Comparison of ENCODE assay signal across 8 cellular contexts in genomic region chr20:36063916-36064660, GRCh38.
DNase-seq lines count a peak whose midpoint lies in the region; ATAC-seq and TF ChIP-seq lines count a peak whose summit lies in the region.

No MANE protein-coding gene starts in this region.

- H3K9ac ChIP-seq in endodermal cell (ENCODE audit: extremely low read depth, low read length, poor library complexity, severe bottlenecking), result peak overlapping the region; percentile 41
- no peak overlapping the region for H3K9ac ChIP-seq in neural progenitor cell

- no peaks in the 10 kb centered on the region for H3K36me3 Mint-ChIP-seq in endodermal cell (ENCODE audit: low read depth)
- H3K36me3 Mint-ChIP-seq in neural progenitor cell, result peaks cover 3% of the 10 kb centered on the region

- H3K4me2 ChIP-seq in DOHH2 (ENCODE audit: low read length), result peak overlapping the region; percentile 100
- peak overlapping the region; percentile 90 for H3K4me2 ChIP-seq in neural progenitor cell

- TF ChIP-seq CTCF in DOHH2 (IDR thresholded peaks at IDR 0.05; ENCODE audit: low read depth, low read length, poor library complexity, severe bottlenecking) (no peak), endodermal cell (conservative IDR thresholded peaks at IDR 0.05) (no peak), neural progenitor cell (IDR thresholded peaks at IDR 0.05) (no peak)

- H3K9me3 ChIP-seq in DOHH2 (ENCODE audit: control insufficient read depth, insufficient read depth, low read length) (no peaks in the 10 kb centered on the region), endodermal cell (ENCODE audit: control insufficient read depth, low read length) (peaks cover 9% of the 10 kb centered on the region), neural progenitor cell (ENCODE audit: low read depth) (no peaks in the 10 kb centered on the region)

- DNase-seq in NCI-H526 (lab: John Stamatoyannopoulos, UW) (peak; percentile 18 to 52), endodermal cell (no peak), neural progenitor cell (ENCODE audit: low spot score) (no peak), COR-L47 (lab: John Stamatoyannopoulos, UW) (no peak), cerebellar nuclear complex (lab: John Stamatoyannopoulos, UW) (no peak)
- DNase-seq in activated CD4-positive, alpha-beta T cell treated with anti-CD3 and anti-CD28 coated beads for 48 hours, result no peak

- H3K4me1 Mint-ChIP-seq in endodermal cell (peaks cover 2% of the 10 kb centered on the region), neural progenitor cell (peaks cover 11% of the 10 kb centered on the region)

- 28 to 52% methylated on average over 11 to 26 of the region's 26 CpGs for WGBS in endodermal cell (ENCODE audit: insufficient coverage in 1 of 2, insufficient read length in 1 of 2), 2 experiments

- H4K20me1 ChIP-seq in DOHH2 (ENCODE audit: control insufficient read depth, insufficient read depth, low read depth, low read length), result no peaks in the 10 kb centered on the region
- H4K20me1 ChIP-seq in neural progenitor cell (ENCODE audit: low read depth), result no peaks in the 10 kb centered on the region

- H3K27ac ChIP-seq in DOHH2 (ENCODE audit: low read depth, low read length) (no peak overlapping the region), endodermal cell (ENCODE audit: low read depth, low read length) (peak overlapping the region; percentile 83), neural progenitor cell (no peak overlapping the region)

- ATAC-seq in GM18907 (IDR thresholded peaks at IDR 0.05; ENCODE audit: unreplicated experiment), result no peak

- no peaks in the 10 kb centered on the region for H3K9me3 Mint-ChIP-seq in endodermal cell
- H3K9me3 Mint-ChIP-seq in neural progenitor cell, result peaks cover 8% of the 10 kb centered on the region

- H3K4me3 ChIP-seq in DOHH2 (ENCODE audit: low read length) (peak overlapping the region; percentile 94), endodermal cell (ENCODE audit: low read length) (peak overlapping the region; percentile 80), neural progenitor cell (peak overlapping the region; percentile 53)

- H3K27me3 ChIP-seq in DOHH2 (ENCODE audit: control insufficient read depth, low read length) (peaks cover 16% of the 10 kb centered on the region), endodermal cell (ENCODE audit: control insufficient read depth, insufficient read depth, low read length, poor library complexity, severe bottlenecking) (peaks cover 15% of the 10 kb centered on the region), neural progenitor cell (peaks cover 61% of the 10 kb centered on the region)

- no peaks in the 10 kb centered on the region for H3K36me3 ChIP-seq in DOHH2 (ENCODE audit: control insufficient read depth, low read length)
- H3K36me3 ChIP-seq in endodermal cell (ENCODE audit: control insufficient read depth, insufficient read depth, low read length), result no peaks in the 10 kb centered on the region
- no peaks in the 10 kb centered on the region for H3K36me3 ChIP-seq in neural progenitor cell

- H2AFZ ChIP-seq in neural progenitor cell (replicated peaks), result peak overlapping the region; percentile 90

- H3K4me3 Mint-ChIP-seq in endodermal cell, result peak overlapping the region; percentile 63
- peak overlapping the region; percentile 82 for H3K4me3 Mint-ChIP-seq in neural progenitor cell

- H3K9me2 ChIP-seq in DOHH2 (replicated peaks; ENCODE audit: control insufficient read depth, low read length), result no peaks in the 10 kb centered on the region

- peaks cover 35% of the 10 kb centered on the region for H3K27me3 Mint-ChIP-seq in endodermal cell (ENCODE audit: insufficient read depth)
- H3K27me3 Mint-ChIP-seq in neural progenitor cell (ENCODE audit: insufficient read depth, low read depth), result peaks cover 8% of the 10 kb centered on the region

- H3K79me2 ChIP-seq in DOHH2 (ENCODE audit: control insufficient read depth, low read length) (no peaks in the 10 kb centered on the region), neural progenitor cell (ENCODE audit: low read depth) (no peaks in the 10 kb centered on the region)

- H3K27ac Mint-ChIP-seq in endodermal cell (no peak overlapping the region), neural progenitor cell (peak overlapping the region; percentile 94)

- H3F3A ChIP-seq in DOHH2 (ENCODE audit: control insufficient read depth, insufficient read depth) (no peaks in the 10 kb centered on the region), neural progenitor cell (ENCODE audit: low read depth) (peaks cover 15% of the 10 kb centered on the region)

- H3K4me1 ChIP-seq in DOHH2 (ENCODE audit: control insufficient read depth, low read length) (peaks cover 14% of the 10 kb centered on the region), endodermal cell (ENCODE audit: control insufficient read depth, insufficient read depth, low read length) (peaks cover 3% of the 10 kb centered on the region), neural progenitor cell (peaks cover 5% of the 10 kb centered on the region)

Comparison
In these comparisons a context has a peak if more than half of its experiments do, and no peak if none do; other contexts are left out.
1. DNase-seq: peak in NCI-H526 (2 of 2); none in endodermal cell (single experiment), neural progenitor cell (single experiment), COR-L47 (single experiment), activated CD4-positive, alpha-beta T cell treated with anti-CD3 and anti-CD28 coated beads for 48 hours (single experiment) and cerebellar nuclear complex (0 of 2).
2. Peak in every context shown above with its lines, with median percentiles within 50 percentile points of each other: H3K4me3 ChIP-seq.